ENCODE assay signal across 15 cellular contexts in genomic region chr1:58704616-58705021, GRCh38. TPM values are rescaled to one million over a fixed set of nuclear protein-coding genes. Genes with fewer than 3 reads are reported as not detected.
A peak's percentile ranks its signal among the peaks of the same experiment; 100 is the strongest.
DNase-seq lines count a peak whose midpoint lies in the region; ATAC-seq and TF ChIP-seq lines count a peak whose summit lies in the region.
"Had no signal": no experiment of that assay in that cellular context is flagged by ENCODE, and none has a peak within 500 bp of the region (broad histone marks: within the 10 kb centered on the region; RNA-seq: fewer than 3 reads in every experiment).

No MANE protein-coding gene starts in this region.

- H3K4ac ChIP-seq in mesendoderm (ENCODE audit: low read depth, low read length): peak overlapping the region; percentile 87

- peak overlapping the region; percentile 79 for H2AK5ac ChIP-seq in mesendoderm (ENCODE audit: low read length)

- H3K36me3 Mint-ChIP-seq in endodermal cell (ENCODE audit: low read depth): no peaks in the 10 kb centered on the region

- peak; percentile 62 for DNase-seq in ELF-1 (ENCODE audit: low read depth, low spot score)
- DNase-seq in HEK293T (ENCODE audit: extremely low spot score): no peak
- DNase-seq in endodermal cell: peak; percentile 90
- peak; percentile 97 for DNase-seq in mesendoderm
- DNase-seq in C1 segment of cervical spinal cord (lab: John Stamatoyannopoulos, UW): no peak
- DNase-seq in omental fat pad (ENCODE audit: low spot score): no peak
- DNase-seq: HFFc6, KBM-7, NCI-H1436, NCI-H2081, NCI-H510A treated with DMSO at 0.1 percent for 48 hours, NCI-H82 had no signal

- H3K9me3 Mint-ChIP-seq in endodermal cell: no peaks in the 10 kb centered on the region
- H3K9me3 Mint-ChIP-seq: HFFc6 had no signal

- no peaks in the 10 kb centered on the region for H3K27me3 Mint-ChIP-seq in endodermal cell (ENCODE audit: insufficient read depth)

- CTCF ChIA-PET in HEK293T (lab: Yijun Ruan, JAX): no interaction called here

- H3K36me3 ChIP-seq in endodermal cell (ENCODE audit: control insufficient read depth, insufficient read depth, low read length) (no peaks in the 10 kb centered on the region), mesendoderm (ENCODE audit: control insufficient read depth, insufficient read depth, low read length) (no peaks in the 10 kb centered on the region)

- no peak overlapping the region for H2BK15ac ChIP-seq in mesendoderm (replicated peaks; ENCODE audit: low read depth)

- H4K8ac ChIP-seq in mesendoderm (ENCODE audit: low read depth, low read length): no peak overlapping the region

- no peak overlapping the region for H4K5ac ChIP-seq in mesendoderm (ENCODE audit: low read length)

- H3K79me2 ChIP-seq in mesendoderm (ENCODE audit: control insufficient read depth, insufficient read depth, low read length): peaks cover 2% of the 10 kb centered on the region

- H3K9me3 ChIP-seq in endodermal cell (ENCODE audit: control insufficient read depth, low read length): no peaks in the 10 kb centered on the region
- H3K9me3 ChIP-seq: SJSA1 had no signal

- ATAC-seq in GM21381 (IDR thresholded peaks at IDR 0.05; ENCODE audit: unreplicated experiment) (no peak), omental fat pad (ENCODE audit: low FRiP score) (no peak)

- peak overlapping the region; percentile 66 for H3K56ac ChIP-seq in mesendoderm (ENCODE audit: low read length)

- peaks cover 32% of the 10 kb centered on the region for H3K4me1 Mint-ChIP-seq in endodermal cell

- peak overlapping the region; percentile 97 for H2BK120ac ChIP-seq in mesendoderm (ENCODE audit: low read depth, low read length)

- POLR2A ChIA-PET in HEK293T (lab: Yijun Ruan, JAX): no interaction called here

- H2BK5ac ChIP-seq in mesendoderm (ENCODE audit: low read length): peak overlapping the region; percentile 99

- H3K4me2 ChIP-seq in mesendoderm (ENCODE audit: low read length): no peak overlapping the region

- no peak overlapping the region for H3K23ac ChIP-seq in mesendoderm (ENCODE audit: low read length)

- H3K4me1 ChIP-seq in endodermal cell (ENCODE audit: control insufficient read depth, insufficient read depth, low read length) (peaks cover 8% of the 10 kb centered on the region), mesendoderm (ENCODE audit: control insufficient read depth, low read depth, low read length) (peaks cover 11% of the 10 kb centered on the region)

- H3K9ac ChIP-seq in endodermal cell (ENCODE audit: extremely low read depth, low read length, poor library complexity, severe bottlenecking) (peak overlapping the region; percentile 83), mesendoderm (ENCODE audit: low read length) (no peak overlapping the region)

- H3K79me1 ChIP-seq in mesendoderm (ENCODE audit: low read length): no peaks in the 10 kb centered on the region

- H3K4me3 ChIP-seq in endodermal cell (ENCODE audit: low read length) (peak overlapping the region; percentile 13), mesendoderm (ENCODE audit: low read length) (no peak overlapping the region)
- H3K4me3 ChIP-seq: SJSA1 had no signal

- H3K4me3 Mint-ChIP-seq in endodermal cell: peak overlapping the region; percentile 10
- H3K4me3 Mint-ChIP-seq: HFFc6 had no signal

- TF ChIP-seq CTCF in endodermal cell (conservative IDR thresholded peaks at IDR 0.05): no peak
- TF ChIP-seq CTCF in omental fat pad (IDR thresholded peaks at IDR 0.05): no peak

- peak overlapping the region; percentile 58 for H3K27ac ChIP-seq in endodermal cell (ENCODE audit: low read depth, low read length)
- peak overlapping the region; percentile 98 for H3K27ac ChIP-seq in mesendoderm (ENCODE audit: low read depth, low read length)
- H3K27ac ChIP-seq: C4-2B, SJSA1 had no signal

- peak overlapping the region; percentile 94 for H3K18ac ChIP-seq in mesendoderm (ENCODE audit: low read length)

- H3K27ac Mint-ChIP-seq in endodermal cell: peak overlapping the region; percentile 99
- H3K27ac Mint-ChIP-seq: HFFc6 had no signal

- no peaks in the 10 kb centered on the region for H3K27me3 ChIP-seq in endodermal cell (ENCODE audit: control insufficient read depth, insufficient read depth, low read length, poor library complexity, severe bottlenecking)
- no peaks in the 10 kb centered on the region for H3K27me3 ChIP-seq in mesendoderm (ENCODE audit: insufficient read depth, low read length, poor library complexity)
- H3K27me3 ChIP-seq: SJSA1 had no signal

TF ChIP-seq in HEK293T, 16 proteins besides CTCF, POLR2A, EP300 and RAD21:
- no peak for TF ChIP-seq SUZ12 (IDR thresholded peaks at IDR 0.05)
- TF ChIP-seq, protein P1, sequence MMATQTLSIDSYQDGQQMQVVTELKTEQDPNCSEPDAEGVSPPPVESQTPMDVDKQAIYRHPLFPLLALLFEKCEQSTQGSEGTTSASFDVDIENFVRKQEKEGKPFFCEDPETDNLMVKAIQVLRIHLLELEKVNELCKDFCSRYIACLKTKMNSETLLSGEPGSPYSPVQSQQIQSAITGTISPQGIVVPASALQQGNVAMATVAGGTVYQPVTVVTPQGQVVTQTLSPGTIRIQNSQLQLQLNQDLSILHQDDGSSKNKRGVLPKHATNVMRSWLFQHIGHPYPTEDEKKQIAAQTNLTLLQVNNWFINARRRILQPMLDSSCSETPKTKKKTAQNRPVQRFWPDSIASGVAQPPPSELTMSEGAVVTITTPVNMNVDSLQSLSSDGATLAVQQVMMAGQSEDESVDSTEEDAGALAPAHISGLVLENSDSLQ (IDR thresholded peaks at IDR 0.05): peak; percentile 42
TF ChIP-seq in HEK293T: peak in this region for 1.

RNA-seq across cellular contexts. Expression of gene MYSM1, which starts 4.8 kb away (rescaled TPM):
- total RNA-seq in endodermal cell (100 to 1,000 TPM; 138 to 158 TPM), omental fat pad (10 to 100 TPM; 15.5 to 43.7 (median 26.3) TPM)
- 32.9 TPM for polyA plus RNA-seq in endodermal cell (2013, experiment 1 of 2)
- polyA plus RNA-seq in endodermal cell (2013, experiment 2 of 2): 31.7 TPM
- 29.8 TPM for polyA plus RNA-seq in mesendoderm (2013, experiment 1 of 2)
- polyA plus RNA-seq in mesendoderm (2013, experiment 2 of 2): 32.4 TPM

Comparison
In these comparisons a context has a peak if more than half of its experiments do, and no peak if none do; other contexts are left out.
1. DNase-seq: peak in ELF-1 (single experiment), endodermal cell (single experiment) and mesendoderm (single experiment); none in HEK293T (single experiment), C1 segment of cervical spinal cord (0 of 14) and omental fat pad (single experiment).